Comparison of ENCODE assay signal across 13 cellular contexts in genomic region chr5:160262151-160262550, GRCh38. TPM values are rescaled to one million over a fixed set of nuclear protein-coding genes. Genes with fewer than 3 reads are reported as not detected.
DNase-seq lines count a peak whose midpoint lies in the region; ATAC-seq and TF ChIP-seq lines count a peak whose summit lies in the region.
"Had no signal": no experiment of that assay in that cellular context is flagged by ENCODE, and none has a peak within 500 bp of the region (broad histone marks: within the 10 kb centered on the region; RNA-seq: fewer than 3 reads in every experiment).

No MANE protein-coding gene starts in this region.

- no peaks in the 10 kb centered on the region for H3K36me3 Mint-ChIP-seq in CD8-positive, alpha-beta memory T cell
- H3K36me3 Mint-ChIP-seq in WTC11 (peaks cover 15% of the 10 kb centered on the region), nephron progenitor cell (ENCODE audit: low read depth) (peaks cover 33% of the 10 kb centered on the region)
- no peaks in the 10 kb centered on the region for H3K36me3 Mint-ChIP-seq in activated CD8-positive, alpha-beta T cell treated with anti-CD3 and anti-CD28 coated beads for 36 hours (ENCODE audit: low read depth)
- H3K36me3 Mint-ChIP-seq: memory B cell had no signal

- TF ChIP-seq CTCF in WTC11 (IDR thresholded peaks at IDR 0.05) (no peak), nephron progenitor cell (IDR thresholded peaks at IDR 0.05) (no peak)
- TF ChIP-seq CTCF in activated CD8-positive, alpha-beta T cell treated with anti-CD3 and anti-CD28 coated beads for 36 hours (IDR thresholded peaks at IDR 0.05), result no peak

- DNase-seq in CD8-positive, alpha-beta memory T cell, result no peak
- peak; percentile 76 for DNase-seq in Jurkat, Clone E6-1 (ENCODE audit: low read depth, low spot score)
- DNase-seq in WTC11 (ENCODE audit: low spot score) (no peak), nephron progenitor cell (no peak)
- DNase-seq in activated CD8-positive, alpha-beta T cell treated with anti-CD3 and anti-CD28 coated beads for 36 hours, result no peak
- DNase-seq: activated CD4-positive, CD25-positive, alpha-beta regulatory T cell; activated naive CD8-positive, alpha-beta T cell treated with anti-CD3 and anti-CD28 coated beads, Interleukin-2, amount 50 U/mL, for 24 hours; activated T-cell treated with anti-CD3 and anti-CD28 coated beads for 4 hours; NCI-H1092 treated with DMSO at 0.1 percent for 48 hours had no signal

- no peaks in the 10 kb centered on the region for H3K4me1 ChIP-seq in CD8-positive, alpha-beta memory T cell (ENCODE audit: insufficient read depth, low read length)

- intact Hi-C loops in activated CD8-positive, alpha-beta T cell treated with anti-CD3 and anti-CD28 coated beads for 36 hours (cut with micrococcal nuclease), result no loop called here

- no peaks in the 10 kb centered on the region for H3K9me3 ChIP-seq in CD8-positive, alpha-beta memory T cell (ENCODE audit: low read length)

- no peak overlapping the region for H3K4me3 ChIP-seq in CD8-positive, alpha-beta memory T cell (ENCODE audit: low read length)
- H3K4me3 ChIP-seq in Jurkat, Clone E6-1 (ENCODE audit: low read length), result peak overlapping the region; percentile 28

- no peaks in the 10 kb centered on the region for H3K27me3 ChIP-seq in CD8-positive, alpha-beta memory T cell (ENCODE audit: insufficient read depth, low read length, poor library complexity, severe bottlenecking)

- ATAC-seq in WTC11, result peak; percentile 15
- ATAC-seq in GM18858 (IDR thresholded peaks at IDR 0.05; ENCODE audit: unreplicated experiment), result no peak
- ATAC-seq in GM21528 (IDR thresholded peaks at IDR 0.05; ENCODE audit: low FRiP score, unreplicated experiment), result no peak
- ATAC-seq in HG02610 (IDR thresholded peaks at IDR 0.05; ENCODE audit: unreplicated experiment), result no peak
- ATAC-seq in activated CD8-positive, alpha-beta T cell treated with anti-CD3 and anti-CD28 coated beads for 36 hours, result no peak

- no peaks in the 10 kb centered on the region for H3K4me1 Mint-ChIP-seq in CD8-positive, alpha-beta memory T cell
- H3K4me1 Mint-ChIP-seq in WTC11 (peaks cover 60% of the 10 kb centered on the region), nephron progenitor cell (peaks cover 77% of the 10 kb centered on the region)
- no peaks in the 10 kb centered on the region for H3K4me1 Mint-ChIP-seq in activated CD8-positive, alpha-beta T cell treated with anti-CD3 and anti-CD28 coated beads for 36 hours (ENCODE audit: low read depth)
- H3K4me1 Mint-ChIP-seq: activated naive CD8-positive, alpha-beta T cell treated with anti-CD3 and anti-CD28 coated beads, Interleukin-2, amount 50 U/mL, for 24 hours had no signal

- no peaks in the 10 kb centered on the region for H3K36me3 ChIP-seq in CD8-positive, alpha-beta memory T cell (ENCODE audit: insufficient read depth, low read length)

- POLR2A ChIA-PET in CD8-positive, alpha-beta memory T cell (lab: Charles Lee), result no interaction called here
- POLR2A ChIA-PET in WTC11 (lab: Charles Lee), result interaction anchor here (1.7 kb wide), 1 partner anchor 25 kb away, joined by 5 read pairs; no protein-coding TSS in a partner anchor
- POLR2A ChIA-PET in activated CD8-positive, alpha-beta T cell treated with anti-CD3 and anti-CD28 coated beads for 36 hours (lab: Charles Lee), result no interaction called here

- peak overlapping the region in 1 of 8 donors; percentile 63 for H3K27ac Mint-ChIP-seq in CD8-positive, alpha-beta memory T cell
- H3K27ac Mint-ChIP-seq in WTC11 (peak overlapping the region; percentile 74), nephron progenitor cell (peak overlapping the region; percentile 96)
- H3K27ac Mint-ChIP-seq in activated CD8-positive, alpha-beta T cell treated with anti-CD3 and anti-CD28 coated beads for 36 hours, result no peak overlapping the region
- H3K27ac Mint-ChIP-seq: activated naive CD8-positive, alpha-beta T cell treated with anti-CD3 and anti-CD28 coated beads, Interleukin-2, amount 50 U/mL, for 24 hours; memory B cell had no signal

- CTCF ChIA-PET in CD8-positive, alpha-beta memory T cell (lab: Charles Lee), result no interaction called here
- CTCF ChIA-PET in WTC11 (lab: Charles Lee), result interaction anchor here (0.9 to 2.6 kb wide), 9 partner anchors 9 to 240 kb away, joined by 3 to 14 read pairs (median 4); no protein-coding TSS in a partner anchor
- CTCF ChIA-PET in activated CD8-positive, alpha-beta T cell treated with anti-CD3 and anti-CD28 coated beads for 36 hours (lab: Charles Lee), result no interaction called here

- no peak overlapping the region for H3K4me3 Mint-ChIP-seq in CD8-positive, alpha-beta memory T cell
- H3K4me3 Mint-ChIP-seq in WTC11, result no peak overlapping the region
- H3K4me3 Mint-ChIP-seq in nephron progenitor cell, result peak overlapping the region; percentile 39
- H3K4me3 Mint-ChIP-seq in activated CD8-positive, alpha-beta T cell treated with anti-CD3 and anti-CD28 coated beads for 36 hours, result no peak overlapping the region
- H3K4me3 Mint-ChIP-seq: activated naive CD8-positive, alpha-beta T cell treated with anti-CD3 and anti-CD28 coated beads, Interleukin-2, amount 50 U/mL, for 24 hours; memory B cell had no signal

- H3K27ac ChIP-seq in CD8-positive, alpha-beta memory T cell (ENCODE audit: low read depth, low read length), result peak overlapping the region; percentile 16

- H3K9me3 Mint-ChIP-seq in CD8-positive, alpha-beta memory T cell, result no peaks in the 10 kb centered on the region
- H3K9me3 Mint-ChIP-seq in WTC11, result no peaks in the 10 kb centered on the region
- no peaks in the 10 kb centered on the region for H3K9me3 Mint-ChIP-seq in nephron progenitor cell
- H3K9me3 Mint-ChIP-seq in activated CD8-positive, alpha-beta T cell treated with anti-CD3 and anti-CD28 coated beads for 36 hours, result no peaks in the 10 kb centered on the region
- H3K9me3 Mint-ChIP-seq: activated naive CD8-positive, alpha-beta T cell treated with anti-CD3 and anti-CD28 coated beads, Interleukin-2, amount 50 U/mL, for 24 hours; memory B cell had no signal

- peaks cover 2 to 21% of the 10 kb centered on the region in 2 donors for H3K27me3 Mint-ChIP-seq in CD8-positive, alpha-beta memory T cell
- no peaks in the 10 kb centered on the region; the same call in 1 of the 2 replicates for H3K27me3 Mint-ChIP-seq in WTC11 (ENCODE audit: low read depth)
- no peaks in the 10 kb centered on the region for H3K27me3 Mint-ChIP-seq in nephron progenitor cell (ENCODE audit: low read depth, poor library complexity)
- H3K27me3 Mint-ChIP-seq in activated CD8-positive, alpha-beta T cell treated with anti-CD3 and anti-CD28 coated beads for 36 hours, result no peaks in the 10 kb centered on the region

TF ChIP-seq in WTC11, 78 proteins besides CTCF, POLR2A, EP300 and RAD21 (continues in another document):
- TF ChIP-seq IRF1 (CRISPR knock-in tag; IDR thresholded peaks at IDR 0.05), result no peak
- no peak for TF ChIP-seq KAT7 (CRISPR knock-in tag; IDR thresholded peaks at IDR 0.05; ENCODE audit: borderline replicate concordance)
- TF ChIP-seq ELF4 (CRISPR knock-in tag; IDR thresholded peaks at IDR 0.05; ENCODE audit: low read depth), result no peak
- no peak for TF ChIP-seq PRRX2 (CRISPR knock-in tag; IDR thresholded peaks at IDR 0.05)
- no peak for TF ChIP-seq NFE2L1 (CRISPR knock-in tag; IDR thresholded peaks at IDR 0.05)
- TF ChIP-seq ETV6 (CRISPR knock-in tag; IDR thresholded peaks at IDR 0.05), result no peak
- no peak for TF ChIP-seq ZNF138 (CRISPR knock-in tag; conservative IDR thresholded peaks at IDR 0.05)
- TF ChIP-seq ZMAT4 (CRISPR knock-in tag; IDR thresholded peaks at IDR 0.05), result no peak
- no peak for TF ChIP-seq ZNF396 (CRISPR knock-in tag; IDR thresholded peaks at IDR 0.05; ENCODE audit: borderline replicate concordance)
- TF ChIP-seq ZNF281 (CRISPR knock-in tag; IDR thresholded peaks at IDR 0.05), result no peak
- no peak for TF ChIP-seq SP1 (CRISPR knock-in tag; conservative IDR thresholded peaks at IDR 0.05)

RNA-seq across cellular contexts. Expression of gene FABP6, which starts 32.8 kb away (rescaled TPM):
- not detected for total RNA-seq in CD8-positive, alpha-beta memory T cell
- not detected for polyA plus RNA-seq in CD8-positive, alpha-beta memory T cell
- polyA plus RNA-seq in Jurkat, Clone E6-1 (2012; ENCODE audit: insufficient read depth, insufficient read length), result 3.6 TPM
- total RNA-seq in WTC11 (2021), result 2.3 to 4.9 TPM (median 2.9 TPM) in 3 replicates
- not detected for total RNA-seq in activated CD8-positive, alpha-beta T cell treated with anti-CD3 and anti-CD28 coated beads for 36 hours

RNA-seq across cellular contexts. Expression of gene CCNJL, which starts 50.2 kb away (rescaled TPM):
- not detected for total RNA-seq in CD8-positive, alpha-beta memory T cell
- polyA plus RNA-seq in CD8-positive, alpha-beta memory T cell, result not detected
- 10.4 TPM for polyA plus RNA-seq in Jurkat, Clone E6-1 (2012; ENCODE audit: insufficient read depth, insufficient read length)
- total RNA-seq in WTC11 (2021), result 27.9 to 31.3 TPM (median 28.6 TPM) in 3 replicates
- total RNA-seq in activated CD8-positive, alpha-beta T cell treated with anti-CD3 and anti-CD28 coated beads for 36 hours, result not detected

Comparison
In these comparisons a context has a peak if more than half of its experiments do, and no peak if none do; other contexts are left out.
1. RNA of gene CCNJL, which starts 50.2 kb away (total RNA-seq): 27.9 to 31.3 TPM in WTC11; not detected in CD8-positive, alpha-beta memory T cell and not detected in activated CD8-positive, alpha-beta T cell treated with anti-CD3 and anti-CD28 coated beads for 36 hours; every median in the first group is over 10 times any median in the second.